Comparison of ENCODE assay signal across 2 cellular contexts in genomic region chr20:59671661-59672471, GRCh38.
TF ChIP-seq lines count a peak whose summit lies in the region.

No MANE protein-coding gene starts in this region.

TF ChIP-seq in IMR-90, 13 proteins besides CTCF, POLR2A, EP300 and RAD21:
- TF ChIP-seq RFX5 (IDR thresholded peaks at IDR 0.05; ENCODE audit: low read depth, low read length) = no peak
- TF ChIP-seq SMC3 (IDR thresholded peaks at IDR 0.05; ENCODE audit: low read depth, low read length) = no peak
- no peak for TF ChIP-seq FOS (IDR thresholded peaks at IDR 0.05; ENCODE audit: low read depth, low read length)
- no peak for TF ChIP-seq CEBPB (IDR thresholded peaks at IDR 0.05; ENCODE audit: low read depth, low read length)

TF ChIP-seq in SK-N-SH, 30 proteins besides CTCF, POLR2A, EP300 and RAD21:
- TF ChIP-seq SMC3 (IDR thresholded peaks at IDR 0.05; ENCODE audit: low read depth, low read length) (no peak), IRF3 (IDR thresholded peaks at IDR 0.05; ENCODE audit: low read depth, low read length) (no peak), FOXJ3 (CRISPR knock-in tag; IDR thresholded peaks at IDR 0.05) (no peak), FOSL2 (IDR thresholded peaks at IDR 0.05; ENCODE audit: borderline replicate concordance, low read depth) (no peak), POLR2AphosphoS5 (IDR thresholded peaks at IDR 0.05; ENCODE audit: low read depth, low read length) (no peak), YY1 (IDR thresholded peaks at IDR 0.05; ENCODE audit: low read depth) (no peak), FOXM1 (IDR thresholded peaks at IDR 0.05; ENCODE audit: low read depth) (no peak), MXI1 (IDR thresholded peaks at IDR 0.05; ENCODE audit: low read depth, low read length) (no peak), JUND (IDR thresholded peaks at IDR 0.05) (no peak), RXRA (IDR thresholded peaks at IDR 0.05; ENCODE audit: borderline replicate concordance, low read depth) (no peak)
- TF ChIP-seq, protein P1, sequence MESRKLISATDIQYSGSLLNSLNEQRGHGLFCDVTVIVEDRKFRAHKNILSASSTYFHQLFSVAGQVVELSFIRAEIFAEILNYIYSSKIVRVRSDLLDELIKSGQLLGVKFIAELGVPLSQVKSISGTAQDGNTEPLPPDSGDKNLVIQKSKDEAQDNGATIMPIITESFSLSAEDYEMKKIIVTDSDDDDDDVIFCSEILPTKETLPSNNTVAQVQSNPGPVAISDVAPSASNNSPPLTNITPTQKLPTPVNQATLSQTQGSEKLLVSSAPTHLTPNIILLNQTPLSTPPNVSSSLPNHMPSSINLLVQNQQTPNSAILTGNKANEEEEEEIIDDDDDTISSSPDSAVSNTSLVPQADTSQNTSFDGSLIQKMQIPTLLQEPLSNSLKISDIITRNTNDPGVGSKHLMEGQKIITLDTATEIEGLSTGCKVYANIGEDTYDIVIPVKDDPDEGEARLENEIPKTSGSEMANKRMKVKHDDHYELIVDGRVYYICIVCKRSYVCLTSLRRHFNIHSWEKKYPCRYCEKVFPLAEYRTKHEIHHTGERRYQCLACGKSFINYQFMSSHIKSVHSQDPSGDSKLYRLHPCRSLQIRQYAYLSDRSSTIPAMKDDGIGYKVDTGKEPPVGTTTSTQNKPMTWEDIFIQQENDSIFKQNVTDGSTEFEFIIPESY (IDR thresholded peaks at IDR 0.05; ENCODE audit: borderline replicate concordance, low read depth) = no peak
- TF ChIP-seq, protein P2, sequence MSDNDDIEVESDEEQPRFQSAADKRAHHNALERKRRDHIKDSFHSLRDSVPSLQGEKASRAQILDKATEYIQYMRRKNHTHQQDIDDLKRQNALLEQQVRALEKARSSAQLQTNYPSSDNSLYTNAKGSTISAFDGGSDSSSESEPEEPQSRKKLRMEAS (IDR thresholded peaks at IDR 0.05; ENCODE audit: low read depth) = no peak
